In the genomic region with DNA sequence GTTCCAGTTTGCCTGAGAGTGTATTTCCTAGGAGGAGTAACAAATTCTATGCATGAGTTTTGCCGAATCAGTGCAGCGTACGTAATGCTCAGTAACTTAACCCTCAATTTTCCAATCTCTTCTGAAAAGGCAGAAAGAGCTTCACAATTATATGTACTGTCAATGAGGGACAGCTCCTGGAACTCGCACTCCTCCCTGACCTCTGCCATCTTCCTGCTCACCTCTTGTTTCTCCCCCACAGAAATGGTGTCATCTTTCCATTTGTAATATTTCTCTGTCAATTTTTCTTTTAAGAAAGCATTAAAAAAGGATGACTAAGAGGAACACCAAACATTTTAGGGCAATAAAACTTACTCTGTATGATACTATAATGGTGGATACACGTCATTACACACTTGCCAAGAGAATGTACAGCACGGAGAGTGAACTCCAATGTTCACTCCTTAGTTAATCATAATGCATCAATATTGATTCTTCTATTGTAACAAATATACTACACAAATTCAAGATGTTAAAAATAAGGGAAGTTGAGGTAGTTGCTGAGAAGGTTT, we compare ENCODE assay signal across 34 cellular contexts.
"Had no signal": no experiment of that assay in that cellular context is flagged by ENCODE, and none has a peak within 500 bp of the region (broad histone marks: within the 10 kb centered on the region; RNA-seq: fewer than 3 reads in every experiment).

No MANE protein-coding gene starts in this region.

- H3K27me3 ChIP-seq: brain microvascular endothelial cell had no signal

- ATAC-seq: activated CD8-positive, alpha-beta T cell treated with anti-CD3 and anti-CD28 coated beads for 36 hours; activated T-cell treated with anti-CD3 and anti-CD28 coated beads, Interleukin-2, amount 50 U/mL, for 72 hours; activated T-helper 17 cell treated with anti-CD3 and anti-CD28 coated beads, Interleukin-2, amount 50 U/mL, for 72 hours had no signal

- H2AFZ ChIP-seq: PC-9 had no signal

- H3K27ac ChIP-seq: brain microvascular endothelial cell, KMS-11, PC-9, RWPE1, WERI-Rb-1 had no signal

- H3K4me2 ChIP-seq: KMS-11, PC-9 had no signal

- H3K9ac ChIP-seq: KMS-11 had no signal

- H3K36me3 ChIP-seq: brain microvascular endothelial cell, WERI-Rb-1 had no signal

- DNase-seq: activated CD4-positive, alpha-beta T cell treated with anti-CD3 and anti-CD28 coated beads, Interleukin-2, amount 10 ng/mL, durations not matched to agents 24 days and 14 days; activated CD4-positive, alpha-beta T cell treated with anti-CD3 and anti-CD28 coated beads, Interleukin-2, amount 50 U/mL, for 4 hours; activated CD4-positive, CD25-positive, alpha-beta regulatory T cell; activated CD8-positive, alpha-beta T cell treated with anti-CD3 and anti-CD28 coated beads for 36 hours; activated effector memory CD4-positive, alpha-beta T cell treated with anti-CD3 and anti-CD28 coated beads, Interleukin-2, amount 50 U/mL, for 16 hours; activated naive CD4-positive, alpha-beta T cell; activated naive CD4-positive, alpha-beta T cell treated with anti-CD3 and anti-CD28 coated beads, Interleukin-2, amount 50 U/mL, for 16 hours; activated naive CD8-positive, alpha-beta T cell treated with anti-CD3 and anti-CD28 coated beads for 36 hours; activated T-cell treated with anti-CD3 and anti-CD28 coated beads, Interleukin-2, amount 50 U/mL, for 1 hour; activated T-cell treated with anti-CD3 and anti-CD28 coated beads, Interleukin-2, amount 50 U/mL, for 72 hours; amniotic stem cell; aorta; brain microvascular endothelial cell; central memory CD4-positive, alpha-beta T cell; MM.1S; MV-4-11; NCI-H1092 treated with DMSO at 0.1 percent for 48 hours; NCI-H1417; NCI-H146; NCI-H187; NCI-H2029 treated with DMSO at 0.1 percent for 48 hours; NCI-H2107; NCI-H2171; NCI-H226; NCI-H524 treated with DMSO at 0.1 percent for 48 hours; NCI-H748 treated with DMSO at 0.1 percent for 48 hours; NK-92 treated with Interleukin-12 subunit alpha and Interleukin-12 subunit beta, amount 100 ng/mL, for 24 hours; PC-9; Right ventricle myocardium superior; T1000; WERI-Rb-1 had no signal

- H3K4me3 ChIP-seq: PC-9 had no signal
